In the genomic region with DNA sequence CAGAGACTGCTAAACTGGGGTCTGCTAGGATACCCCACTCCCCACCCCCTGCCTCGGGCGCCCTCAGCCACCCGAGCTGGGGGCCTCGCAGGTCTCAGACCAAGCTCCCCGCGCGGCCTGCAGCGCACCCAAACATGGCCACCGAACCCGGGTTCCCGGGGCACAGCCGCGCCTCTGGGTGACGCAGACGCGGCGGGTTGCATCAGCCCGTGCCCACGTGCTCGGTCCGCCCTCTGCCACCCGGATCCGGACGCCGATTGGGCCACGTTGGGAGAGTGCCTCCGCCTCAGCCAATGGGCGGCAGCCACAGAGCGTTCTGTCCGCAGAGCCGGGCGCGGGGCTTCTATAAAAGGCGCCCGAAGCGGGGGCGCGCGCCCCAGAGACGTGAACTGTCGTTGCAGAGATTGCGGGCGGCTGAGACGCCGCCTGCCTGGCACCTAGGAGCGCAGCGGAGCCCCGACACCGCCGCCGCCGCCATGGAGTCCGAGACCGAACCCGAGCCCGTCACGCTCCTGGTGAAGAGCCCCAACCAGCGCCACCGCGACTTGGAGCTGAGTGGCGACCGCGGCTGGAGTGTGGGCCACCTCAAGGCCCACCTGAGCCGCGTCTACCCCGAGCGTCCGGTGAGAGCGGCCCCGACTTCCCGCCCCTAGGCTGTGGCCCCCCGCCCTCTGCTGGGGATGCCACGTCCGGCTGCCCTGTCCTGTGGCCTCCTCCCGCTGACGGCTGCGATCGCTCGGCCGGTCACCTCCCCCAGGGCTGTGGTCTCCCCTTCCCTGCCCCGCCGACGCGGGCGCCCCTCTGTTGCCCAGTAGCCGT, we compare ENCODE assay signal across 8 cellular contexts. TPM values are rescaled to one million over a fixed set of nuclear protein-coding genes. Genes with fewer than 3 reads are reported as not detected.
DNase-seq lines count a peak whose midpoint lies in the region; ATAC-seq and TF ChIP-seq lines count a peak whose summit lies in the region.

Gene HERPUD1, plus strand, starts transcription at position 374 of the 819 bp plus-strand sequence. Its CDS starts 103 bp downstream, at position 477.

- H3K9ac ChIP-seq in rectal smooth muscle tissue (ENCODE audit: low read length), result peak within 1 kb of the TSS; percentile 91

- H3K36me3 Mint-ChIP-seq in T-helper 2 cell treated with Interferon-gamma antibody and Interleukin-4, amounts not matched to agents 5 μg/mL and 100 μg/mL, for 36 hours (ENCODE audit: low read depth), result peaks cover 43% of the 10 kb centered on the region

- H3K4me3 Mint-ChIP-seq in T-helper 2 cell treated with Interferon-gamma antibody and Interleukin-4, amounts not matched to agents 5 μg/mL and 100 μg/mL, for 36 hours, result peak within 1 kb of the TSS; percentile 99

- H3K4me3 ChIP-seq in ascending aorta, result peak within 1 kb of the TSS; percentile 99 to 100
- peak within 1 kb of the TSS; percentile 76 for H3K4me3 ChIP-seq in right cardiac atrium (ENCODE audit: low read length)
- peak within 1 kb of the TSS; percentile 80 for H3K4me3 ChIP-seq in rectal smooth muscle tissue (ENCODE audit: low read length)
- H3K4me3 ChIP-seq in aorta (ENCODE audit: low read length in 2 of 2), result peak within 1 kb of the TSS; percentile 81 to 90

- peak in 1 of 3 experiments; percentile 14 for TF ChIP-seq CTCF in ascending aorta (IDR thresholded peaks at IDR 0.05)

- H3K4me1 ChIP-seq in ascending aorta (peaks cover 12 to 17% of the 10 kb centered on the region in 2 donors), right cardiac atrium (ENCODE audit: control insufficient read depth, insufficient read depth, low read length) (no peaks in the 10 kb centered on the region), rectal smooth muscle tissue (ENCODE audit: control insufficient read depth, insufficient read depth, low read length) (peaks cover 16% of the 10 kb centered on the region), aorta (ENCODE audit: control insufficient read depth in 1 of 2, insufficient read depth in 2 of 2, low read length in 2 of 2) (no peaks in the 10 kb centered on the region)

- H3K9me3 Mint-ChIP-seq in T-helper 2 cell treated with Interferon-gamma antibody and Interleukin-4, amounts not matched to agents 5 μg/mL and 100 μg/mL, for 36 hours, result no peaks in the 10 kb centered on the region

- H3K9me3 ChIP-seq in ascending aorta (no peaks in the 10 kb centered on the region), right cardiac atrium (ENCODE audit: control insufficient read depth, low read length) (no peaks in the 10 kb centered on the region), aorta (ENCODE audit: control insufficient read depth, low read length) (no peaks in the 10 kb centered on the region)

- H3K36me3 ChIP-seq in ascending aorta (peaks cover 11 to 24% of the 10 kb centered on the region in 2 donors), rectal smooth muscle tissue (ENCODE audit: control insufficient read depth, insufficient read depth, low read length) (peaks cover 4% of the 10 kb centered on the region), aorta (ENCODE audit: control insufficient read depth in 1 of 2, insufficient read depth in 2 of 2, low read length in 1 of 2) (no peaks in the 10 kb centered on the region)

- under 1% methylated on average over 86 of the region's 86 CpGs for WGBS in right cardiac atrium
- 0% methylated on average over 81 to 86 of the region's 86 CpGs for WGBS in aorta, 2 donors

- H3K27me3 Mint-ChIP-seq in T-helper 2 cell treated with Interferon-gamma antibody and Interleukin-4, amounts not matched to agents 5 μg/mL and 100 μg/mL, for 36 hours (ENCODE audit: low read depth), result no peaks in the 10 kb centered on the region

- H3K27me3 ChIP-seq in ascending aorta, result no peaks in the 10 kb centered on the region
- no peaks in the 10 kb centered on the region for H3K27me3 ChIP-seq in right cardiac atrium (ENCODE audit: control insufficient read depth, insufficient read depth)
- no peaks in the 10 kb centered on the region for H3K27me3 ChIP-seq in rectal smooth muscle tissue (ENCODE audit: control insufficient read depth, insufficient read depth, low read length)
- H3K27me3 ChIP-seq in aorta (ENCODE audit: control insufficient read depth in 1 of 2, insufficient read depth in 2 of 2, low read length in 1 of 2), result no peaks in the 10 kb centered on the region

- intact Hi-C loops in ascending aorta (cut with DNase I), result loop anchor here (2.0 to 10.0 kb wide), 8 partner anchors 57 to 1693 kb away; partner anchors contain the start of genes AMFR, CCDC102A, CNOT1 and KATNB1
- intact Hi-C loops in right cardiac atrium (cut with DNase I), result no loop called here
- intact Hi-C loops in aorta (cut with DNase I), result loop anchor here in 1 of 2 donors (5.0 kb wide), 2 partner anchors 55 to 255 kb away; partner anchors contain the start of genes NLRC5, PSME3IP1 and RSPRY1

- H3K27ac Mint-ChIP-seq in T-helper 2 cell treated with Interferon-gamma antibody and Interleukin-4, amounts not matched to agents 5 μg/mL and 100 μg/mL, for 36 hours, result peak within 1 kb of the TSS; percentile 99

- DNase-seq in NCI-H1930 (lab: John Stamatoyannopoulos, UW), result peak; percentile 87 to 93
- peak; percentile 99 for DNase-seq in T-helper 2 cell treated with Interferon-gamma antibody and Interleukin-4, amounts not matched to agents 5 μg/mL and 100 μg/mL, for 36 hours (ENCODE audit: low spot score)
- peak; percentile 92 to 99 for DNase-seq in ascending aorta (ENCODE audit: low spot score in 2 of 2)
- DNase-seq in right cardiac atrium, result peak; percentile 99 to 100 (median 100)
- peak; percentile 100 for DNase-seq in aorta

- H3K27ac ChIP-seq in ascending aorta (peak within 1 kb of the TSS; percentile 99 to 100), right cardiac atrium (ENCODE audit: low read length) (peak within 1 kb of the TSS; percentile 87), rectal smooth muscle tissue (ENCODE audit: low read depth, low read length) (peak within 1 kb of the TSS; percentile 98), aorta (ENCODE audit: low read depth in 1 of 2, low read length in 2 of 2) (peak within 1 kb of the TSS; percentile 87 to 88)

- peaks cover 33% of the 10 kb centered on the region for H3K4me1 Mint-ChIP-seq in T-helper 2 cell treated with Interferon-gamma antibody and Interleukin-4, amounts not matched to agents 5 μg/mL and 100 μg/mL, for 36 hours (ENCODE audit: low read depth)

- ATAC-seq in GM18502 (IDR thresholded peaks at IDR 0.05; ENCODE audit: poor library complexity, unreplicated experiment), result peak; percentile 90
- ATAC-seq in HG02970 (IDR thresholded peaks at IDR 0.05; ENCODE audit: low FRiP score, unreplicated experiment), result peak; percentile 83
- peak; percentile 97 to 98 for ATAC-seq in right cardiac atrium
- peak; percentile 97 for ATAC-seq in aorta (ENCODE audit: low FRiP score)

RNA-seq across cellular contexts. Expression of gene HERPUD1, which starts in this region (rescaled TPM):
- 108 TPM for total RNA-seq in ascending aorta
- 100 to 1,000 TPM in 3 of 4 donors, 10 to 100 TPM in 1; 98.6 to 126 (median 118) TPM for total RNA-seq in right cardiac atrium
- 94.6 TPM for polyA plus RNA-seq in right cardiac atrium
- 100 to 1,000 TPM; 152 to 173 TPM for total RNA-seq in aorta
- polyA plus RNA-seq in aorta, result 10 to 100 TPM; 52.5 to 64.1 TPM

Comparison
In these comparisons a context has a peak if more than half of its experiments do, and no peak if none do; other contexts are left out.
1. Peak in every context shown above with its lines: DNase-seq, ATAC-seq, H3K4me3 ChIP-seq and H3K27ac ChIP-seq.